ENCODE assay signal across 8 cellular contexts in genomic region chr16:66605177-66605999, GRCh38. TPM values are rescaled to one million over a fixed set of nuclear protein-coding genes. Genes with fewer than 3 reads are reported as not detected.
A peak's percentile ranks its signal among the peaks of the same experiment; 100 is the strongest.
DNase-seq lines count a peak whose midpoint lies in the region; TF ChIP-seq lines count a peak whose summit lies in the region.

No MANE protein-coding gene starts in this region.

- DNase-seq in CD1c-positive myeloid dendritic cell (ENCODE audit: extremely low spot score) (peak; percentile 76), GOT3 (lab: John Stamatoyannopoulos, UW) (peak; percentile 42), adrenal gland (peak in 5 of 7 donors; percentile 33 to 59 (median 50)), cortex of kidney (lab: John Stamatoyannopoulos, UW) (no peak), NCI-H2171 treated with DMSO at 0.1 percent for 48 hours (lab: John Stamatoyannopoulos, UW) (no peak)

- TF ChIP-seq CTCF in OCI-LY3 (IDR thresholded peaks at IDR 0.05; ENCODE audit: low read depth, low read length) = no peak
- peak in 1 of 6 experiments; percentile 16 for TF ChIP-seq CTCF in adrenal gland (IDR thresholded peaks at IDR 0.05)

- H3K27ac ChIP-seq in OCI-LY3 (ENCODE audit: low read length) = peak overlapping the region; percentile 83
- H3K27ac ChIP-seq in adrenal gland = peak overlapping the region in 4 of 5 donors; percentile 18 to 73 (median 60)

- H3K4me1 ChIP-seq in OCI-LY3 (ENCODE audit: low read length) (peaks cover 41% of the 10 kb centered on the region), adrenal gland (replicated peaks in 1 of 2) (peaks cover 0 to 12% of the 10 kb centered on the region in 2 donors), skeletal muscle satellite cell (ENCODE audit: control insufficient read depth, insufficient read depth, low read length) (peaks cover 28% of the 10 kb centered on the region)

- H4K20me1 ChIP-seq in OCI-LY3 (ENCODE audit: insufficient read depth, low read length) = peaks cover 35% of the 10 kb centered on the region

- TF ChIP-seq POLR2A in adrenal gland (IDR thresholded peaks at IDR 0.05) = no peak

- H3K4me3 ChIP-seq in OCI-LY3 (ENCODE audit: low read length) (peak overlapping the region; percentile 88), adrenal gland (peak overlapping the region; percentile 52 to 70 (median 62)), iPS-11a (ENCODE audit: low read depth, low read length) (peak overlapping the region; percentile 43), skeletal muscle satellite cell (ENCODE audit: low read length) (peak overlapping the region; percentile 95)

- intact Hi-C loops in adrenal gland (cut with DNase I) = loop anchor here (10.0 kb wide), 4 partner anchors 119 to 259 kb away; no protein-coding TSS in a partner anchor

- 8 to 21% (median 15%) methylated on average over 8 to 62 of the region's 62 CpGs for WGBS in adrenal gland, 4 donors

- H3K9ac ChIP-seq in OCI-LY3 (ENCODE audit: low read length) (peak overlapping the region; percentile 83), skeletal muscle satellite cell (ENCODE audit: low read depth, low read length) (peak overlapping the region; percentile 90)

- H3K79me2 ChIP-seq in OCI-LY3 (ENCODE audit: low read length) = peaks cover 26% of the 10 kb centered on the region

- peaks cover 4% of the 10 kb centered on the region; the same call in 1 of the 2 replicates for H3K27me3 ChIP-seq in OCI-LY3 (ENCODE audit: low read depth, low read length)
- no peaks in the 10 kb centered on the region for H3K27me3 ChIP-seq in adrenal gland
- H3K27me3 ChIP-seq in skeletal muscle satellite cell (ENCODE audit: control insufficient read depth, insufficient read depth, low read length) = no peaks in the 10 kb centered on the region

- H2AFZ ChIP-seq in OCI-LY3 (ENCODE audit: low read depth, low read length) = 0 out of 2 replicates have a peak overlapping the region, but pooled peaks have one; percentile 5

- peak overlapping the region; percentile 100 for H3K4me2 ChIP-seq in OCI-LY3 (ENCODE audit: low read length)
- H3K4me2 ChIP-seq in skeletal muscle satellite cell (ENCODE audit: low read length) = peak overlapping the region; percentile 90

- H3K9me3 ChIP-seq in OCI-LY3 (ENCODE audit: insufficient read depth, low read length) = peaks cover 12% of the 10 kb centered on the region
- no peaks in the 10 kb centered on the region for H3K9me3 ChIP-seq in adrenal gland (replicated peaks in 1 of 3)
- H3K9me3 ChIP-seq in skeletal muscle satellite cell (replicated peaks; ENCODE audit: low read length) = peaks cover 2% of the 10 kb centered on the region

- H3K36me3 ChIP-seq in OCI-LY3 (replicated peaks; ENCODE audit: low read depth, low read length) (peaks cover 25% of the 10 kb centered on the region), adrenal gland (replicated peaks in 1 of 2) (peaks cover 0 to 12% of the 10 kb centered on the region in 2 donors), skeletal muscle satellite cell (ENCODE audit: insufficient read depth, low read length) (peaks cover 18% of the 10 kb centered on the region)

RNA-seq across cellular contexts. Expression of gene CMTM3, which starts 0.9 kb away (rescaled TPM):
- 10 to 100 TPM; 14.6 to 31.8 (median 24.9) TPM for total RNA-seq in adrenal gland
- 10 to 100 TPM in 2 of 3 donors, 1 to 10 TPM in 1; 6.4 to 30.0 (median 25.2) TPM for polyA plus RNA-seq in adrenal gland
- total RNA-seq in skeletal muscle satellite cell (2012; rRNA removed) = 10.4 and 19.0 TPM in 2 replicates

RNA-seq across cellular contexts. Expression of gene CMTM2, which starts 26.1 kb away (rescaled TPM):
- not detected for total RNA-seq in adrenal gland
- under 1 TPM in 2 of 3 donors, not detected in 1; 0.17 to 0.80 TPM for polyA plus RNA-seq in adrenal gland
- total RNA-seq in skeletal muscle satellite cell (2012; rRNA removed) = not detected in 2 replicates

RNA-seq across cellular contexts. Expression of gene CMTM1, which starts 39.1 kb away (rescaled TPM):
- 1 to 10 TPM in 6 of 8 donors, under 1 TPM in 2; 0.36 to 6.9 (median 2.9) TPM for total RNA-seq in adrenal gland
- 1 to 10 TPM in 1 of 3 donors, under 1 TPM in 1, not detected in 1; 0.34 to 1.4 TPM for polyA plus RNA-seq in adrenal gland
- 0.76 and 1.3 TPM in 2 replicates for total RNA-seq in skeletal muscle satellite cell (2012; rRNA removed)

RNA-seq across cellular contexts. Expression of gene CKLF, which starts 53.0 kb away (rescaled TPM):
- total RNA-seq in adrenal gland = 10 to 100 TPM; 19.6 to 55.9 (median 43.8) TPM
- 10 to 100 TPM; 23.6 to 32.8 (median 26.2) TPM for polyA plus RNA-seq in adrenal gland
- total RNA-seq in skeletal muscle satellite cell (2012; rRNA removed) = 39.0 and 51.8 TPM in 2 replicates

RNA-seq across cellular contexts. Expression of gene TK2, which starts 55.5 kb away (rescaled TPM):
- 10 to 100 TPM; 48.3 to 78.9 (median 67.5) TPM for total RNA-seq in adrenal gland
- polyA plus RNA-seq in adrenal gland = 10 to 100 TPM; 24.9 to 45.3 (median 29.8) TPM
- total RNA-seq in skeletal muscle satellite cell (2012; rRNA removed) = 15.9 and 21.0 TPM in 2 replicates

Comparison
In these comparisons a context has a peak if more than half of its experiments do, and no peak if none do; other contexts are left out.
1. DNase-seq: peak in CD1c-positive myeloid dendritic cell (single experiment), GOT3 (single experiment) and adrenal gland (5 of 7); none in cortex of kidney (single experiment) and NCI-H2171 treated with DMSO at 0.1 percent for 48 hours (single experiment).
2. H3K4me3 ChIP-seq: peak in every context shown above with its lines; median percentile 95 in skeletal muscle satellite cell; 88 in OCI-LY3; 62 in adrenal gland; 43 in iPS-11a.